In the genomic region with DNA sequence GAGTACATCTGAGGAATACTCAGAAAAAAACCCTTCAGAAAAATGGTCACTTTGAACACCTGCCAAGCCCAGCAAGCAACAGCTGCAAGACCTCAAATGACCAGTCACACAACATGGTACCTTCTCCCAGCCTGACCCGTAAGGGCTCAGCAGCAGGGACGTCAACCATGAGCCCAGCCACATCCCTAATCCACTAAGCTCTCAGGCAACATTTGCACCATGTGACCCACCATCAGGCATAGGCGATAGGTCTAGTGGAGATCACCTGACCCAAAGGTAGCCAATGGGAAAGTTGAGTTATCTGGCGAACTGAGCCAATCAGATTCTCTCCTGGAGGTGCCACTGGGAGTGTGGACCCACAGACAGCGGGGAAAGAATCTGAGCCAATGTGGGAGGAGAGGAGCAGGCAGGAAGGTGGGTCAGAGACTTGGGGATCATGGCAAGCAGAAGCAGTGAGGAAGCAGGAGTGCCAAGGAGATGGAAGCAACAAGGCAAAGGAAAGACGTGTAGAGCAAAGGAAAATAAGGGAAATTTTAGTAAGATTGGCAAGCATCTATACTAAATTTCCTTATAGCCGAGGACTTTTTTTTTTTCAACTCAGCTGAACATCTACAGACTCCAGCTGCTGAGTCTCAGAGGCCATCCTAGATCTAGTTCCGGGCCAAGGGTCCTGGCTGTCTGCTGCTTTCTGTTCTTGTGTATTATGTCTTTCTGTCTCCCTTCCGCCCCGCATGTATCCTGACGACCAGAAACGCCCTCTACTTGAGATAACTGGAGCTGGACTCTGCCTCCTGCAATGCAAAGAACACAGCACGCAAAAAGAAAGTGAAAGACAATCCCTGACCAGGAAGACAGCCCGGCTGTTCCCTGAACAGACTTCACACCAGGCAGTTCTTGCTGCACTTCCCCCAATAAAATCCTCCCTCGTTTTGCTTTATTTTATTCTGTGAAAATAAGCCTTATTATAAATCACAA, we compare ENCODE assay signal across 1 cellular context.
TF ChIP-seq lines count a peak whose summit lies in the region.

No MANE protein-coding gene starts in this region.

TF ChIP-seq in HepG2, 621 proteins besides CTCF, POLR2A, EP300 and RAD21 (continued from another document):
- TF ChIP-seq, protein P1, sequence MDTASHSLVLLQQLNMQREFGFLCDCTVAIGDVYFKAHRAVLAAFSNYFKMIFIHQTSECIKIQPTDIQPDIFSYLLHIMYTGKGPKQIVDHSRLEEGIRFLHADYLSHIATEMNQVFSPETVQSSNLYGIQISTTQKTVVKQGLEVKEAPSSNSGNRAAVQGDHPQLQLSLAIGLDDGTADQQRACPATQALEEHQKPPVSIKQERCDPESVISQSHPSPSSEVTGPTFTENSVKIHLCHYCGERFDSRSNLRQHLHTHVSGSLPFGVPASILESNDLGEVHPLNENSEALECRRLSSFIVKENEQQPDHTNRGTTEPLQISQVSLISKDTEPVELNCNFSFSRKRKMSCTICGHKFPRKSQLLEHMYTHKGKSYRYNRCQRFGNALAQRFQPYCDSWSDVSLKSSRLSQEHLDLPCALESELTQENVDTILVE (CRISPR knock-in tag; IDR thresholded peaks at IDR 0.05): 0 out of 2 replicates have a peak, but pooled peaks have one; percentile 9
- no peak for TF ChIP-seq SAFB2 (CRISPR knock-in tag; IDR thresholded peaks at IDR 0.05; ENCODE audit: borderline replicate concordance, low read depth)
